9 cellular contexts compared by ENCODE assay signal in the genomic region with DNA sequence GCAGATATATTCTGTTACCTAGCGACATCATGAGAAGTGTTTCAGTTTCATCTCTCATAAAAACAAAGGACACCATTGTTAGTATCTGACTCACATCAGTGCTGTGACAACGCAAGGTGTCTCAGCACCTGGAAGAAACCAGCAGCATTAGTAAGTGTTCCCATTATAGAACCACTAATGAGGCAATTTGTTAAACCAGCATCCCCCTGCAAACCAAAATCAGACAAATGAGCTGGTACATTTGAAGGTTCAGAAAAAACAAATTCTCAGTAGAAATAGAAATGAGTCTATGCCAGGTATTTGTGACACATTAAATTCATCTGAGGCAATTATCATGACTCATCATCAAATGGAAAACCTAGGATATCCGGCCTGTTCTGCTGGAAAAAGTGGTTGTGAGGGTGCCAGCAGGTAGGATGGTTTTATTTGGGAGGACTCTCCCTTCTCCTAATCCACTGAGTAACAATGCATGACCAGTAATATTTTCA.
A peak's percentile ranks its signal among the peaks of the same experiment; 100 is the strongest.
DNase-seq lines count a peak whose midpoint lies in the region; ATAC-seq lines count a peak whose summit lies in the region.
"Had no signal": no experiment of that assay in that cellular context is flagged by ENCODE, and none has a peak within 500 bp of the region (broad histone marks: within the 10 kb centered on the region; RNA-seq: fewer than 3 reads in every experiment).

No MANE protein-coding gene starts in this region.

- peaks cover 52% of the 10 kb centered on the region for H3K4me1 Mint-ChIP-seq in activated CD8-positive, alpha-beta memory T cell treated with anti-CD3 and anti-CD28 coated beads, Interleukin-2, amount 10 ng/mL, durations not matched to agents 7 days and 5 days

- peak; percentile 17 for ATAC-seq in activated CD8-positive, alpha-beta memory T cell treated with anti-CD3 and anti-CD28 coated beads, Interleukin-2, amount 10 ng/mL, durations not matched to agents 7 days and 5 days
- ATAC-seq in HG02798 (IDR thresholded peaks at IDR 0.05; ENCODE audit: poor library complexity, unreplicated experiment), result peak; percentile 91
- ATAC-seq: left ventricle myocardium superior had no signal

- H3K9me3 Mint-ChIP-seq in activated CD8-positive, alpha-beta memory T cell treated with anti-CD3 and anti-CD28 coated beads, Interleukin-2, amount 10 ng/mL, durations not matched to agents 7 days and 5 days (ENCODE audit: low read depth), result peaks cover 12% of the 10 kb centered on the region

- H3K4me3 Mint-ChIP-seq in activated CD8-positive, alpha-beta memory T cell treated with anti-CD3 and anti-CD28 coated beads, Interleukin-2, amount 10 ng/mL, durations not matched to agents 7 days and 5 days, result no peak overlapping the region

- H3K27me3 Mint-ChIP-seq in activated CD8-positive, alpha-beta memory T cell treated with anti-CD3 and anti-CD28 coated beads, Interleukin-2, amount 10 ng/mL, durations not matched to agents 7 days and 5 days, result no peaks in the 10 kb centered on the region

- CTCF ChIA-PET in activated CD8-positive, alpha-beta memory T cell treated with anti-CD3 and anti-CD28 coated beads, Interleukin-2, amount 10 ng/mL, durations not matched to agents 7 days and 5 days (lab: Charles Lee), result no interaction called here

- H3K36me3 Mint-ChIP-seq in activated CD8-positive, alpha-beta memory T cell treated with anti-CD3 and anti-CD28 coated beads, Interleukin-2, amount 10 ng/mL, durations not matched to agents 7 days and 5 days, result peaks cover 49% of the 10 kb centered on the region

- H3K27ac Mint-ChIP-seq in activated CD8-positive, alpha-beta memory T cell treated with anti-CD3 and anti-CD28 coated beads, Interleukin-2, amount 10 ng/mL, durations not matched to agents 7 days and 5 days, result peak overlapping the region; percentile 22

- no peak for DNase-seq in activated CD8-positive, alpha-beta memory T cell treated with anti-CD3 and anti-CD28 coated beads, Interleukin-2, amount 10 ng/mL, durations not matched to agents 7 days and 5 days
- DNase-seq in activated CD8-positive, alpha-beta memory T cell treated with anti-CD3 and anti-CD28 coated beads for 24 hours, result no peak
- DNase-seq in RPMI7951 (ENCODE audit: low read depth) (peak; percentile 45), renal cortical epithelial cell (ENCODE audit: low read depth) (peak; percentile 46), 8988T (no peak), T-helper 9 cell (no peak)
- no peak for DNase-seq in effector CD8-positive, alpha-beta T cell (lab: John Stamatoyannopoulos, UW)
- DNase-seq: left ventricle myocardium superior had no signal

Comparison
In these comparisons a context has a peak if more than half of its experiments do, and no peak if none do; other contexts are left out.
1. DNase-seq: peak in RPMI7951 (single experiment) and renal cortical epithelial cell (single experiment); none in activated CD8-positive, alpha-beta memory T cell treated with anti-CD3 and anti-CD28 coated beads, Interleukin-2, amount 10 ng/mL, durations not matched to agents 7 days and 5 days (single experiment), activated CD8-positive, alpha-beta memory T cell treated with anti-CD3 and anti-CD28 coated beads for 24 hours (single experiment), effector CD8-positive, alpha-beta T cell (single experiment), 8988T (single experiment) and T-helper 9 cell (single experiment).